ENCODE assay signal across 8 cellular contexts in the genomic region with DNA sequence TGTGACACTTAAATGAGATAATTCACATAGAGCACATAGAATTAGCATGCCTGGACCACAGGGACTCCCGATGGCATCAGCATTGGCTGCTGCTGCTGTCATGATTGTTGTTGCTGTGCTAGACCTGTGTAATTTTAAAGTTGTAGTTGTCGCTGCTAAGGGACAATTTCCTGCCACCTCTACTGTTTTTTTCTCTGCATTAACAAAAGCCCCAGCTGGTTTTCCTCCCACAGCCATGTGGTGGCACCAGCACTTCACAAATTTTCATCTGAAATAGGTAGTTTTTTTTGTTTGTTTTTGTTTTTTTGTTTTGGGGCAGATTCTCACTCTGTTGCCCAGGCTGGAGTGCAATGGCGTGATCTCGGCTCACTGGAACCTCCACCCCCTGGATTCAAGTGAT. TPM values are rescaled to one million over a fixed set of nuclear protein-coding genes. Genes with fewer than 3 reads are reported as not detected.
DNase-seq lines count a peak whose midpoint lies in the region; ATAC-seq, FAIRE-seq and TF ChIP-seq lines count a peak whose summit lies in the region.

No MANE protein-coding gene starts in this region.

- TF ChIP-seq CTCF in H1 (IDR thresholded peaks at IDR 0.05; ENCODE audit: control extremely low read depth in 1 of 3, insufficient read depth in 1 of 3, low read depth in 1 of 3, low read length in 3 of 3) = peak in 2 of 3 experiments; percentile 58 to 78; a peak in 3 of 4 replicates

- TF ChIP-seq EP300 in H1 (IDR thresholded peaks at IDR 0.05; ENCODE audit: borderline replicate concordance in 1 of 2, low read depth in 2 of 2, low read length in 2 of 2) = no peak

- no peak overlapping the region for H2AFZ ChIP-seq in H1 (ENCODE audit: low read length)

- TF ChIP-seq RAD21 in H1 (IDR thresholded peaks at IDR 0.05 in 1 of 2, conservative IDR thresholded peaks at IDR 0.05 in 1 of 2; ENCODE audit: low read depth in 2 of 2, low read length in 2 of 2) = peak; percentile 82 to 83

- H3K27me3 Mint-ChIP-seq in naive thymus-derived CD4-positive, alpha-beta T cell = peaks cover 0 to 8% (median 0%) of the 10 kb centered on the region in 5 donors

- H3K4ac ChIP-seq in H1 (replicated peaks; ENCODE audit: insufficient read length, low read depth, low read length) = no peak overlapping the region

- H3K27ac ChIP-seq in H1 (ENCODE audit: low read depth, low read length) = no peak overlapping the region
- no peak overlapping the region for H3K27ac ChIP-seq in naive thymus-derived CD4-positive, alpha-beta T cell (ENCODE audit: low read depth, low read length)

- CTCF ChIA-PET in H1 (lab: Charles Lee; ENCODE audit: partially characterized antibody) = interaction anchor here (0.6 to 13.7 kb wide), 27 partner anchors 8 to 374 kb away, joined by 3 to 128 read pairs (median 4); a partner anchor contains a TSS
- CTCF ChIA-PET in naive thymus-derived CD4-positive, alpha-beta T cell (lab: Charles Lee) = interaction anchor here (0.6 to 2.7 kb wide), 9 partner anchors 60 to 543 kb away, joined by 3 to 17 read pairs (median 3); no protein-coding TSS in a partner anchor

- H3K27ac Mint-ChIP-seq in naive thymus-derived CD4-positive, alpha-beta T cell = peak overlapping the region in 8 of 9 donors; percentile 14 to 85 (median 74)

- H3K4me3 Mint-ChIP-seq in naive thymus-derived CD4-positive, alpha-beta T cell = peak overlapping the region in 5 of 10 donors; percentile 10 to 53 (median 45)

- H2BK15ac ChIP-seq in H1 (ENCODE audit: low read length) = no peak overlapping the region

- no peak overlapping the region for H3K4me3 ChIP-seq in MG63
- H3K4me3 ChIP-seq in H1 (ENCODE audit: extremely low read depth in 1 of 4, insufficient read depth in 2 of 4, low read depth in 3 of 4, low read length in 4 of 4) = no peak overlapping the region
- no peak overlapping the region for H3K4me3 ChIP-seq in naive thymus-derived CD4-positive, alpha-beta T cell (ENCODE audit: low read length)

- no peak overlapping the region for H3K56ac ChIP-seq in H1 (replicated peaks; ENCODE audit: insufficient read length, low read depth, low read length)

- no peak for TF ChIP-seq POLR2A in H1 (IDR thresholded peaks at IDR 0.05; ENCODE audit: control extremely low read depth in 1 of 2, low read depth in 2 of 2, low read length in 2 of 2)

- peaks cover 10 to 24% (median 19%) of the 10 kb centered on the region in 7 donors for H3K4me1 Mint-ChIP-seq in naive thymus-derived CD4-positive, alpha-beta T cell

- POLR2A ChIA-PET in H1 (lab: Charles Lee; ENCODE audit: partially characterized antibody) = interaction anchor here (1.4 kb wide), 1 partner anchor 26 kb away, joined by 3 read pairs; no protein-coding TSS in a partner anchor
- POLR2A ChIA-PET in naive thymus-derived CD4-positive, alpha-beta T cell (lab: Charles Lee) = interaction anchor here (0.6 to 1.0 kb wide), 3 partner anchors 61 to 127 kb away, joined by 3 read pairs; no protein-coding TSS in a partner anchor

- peak; percentile 83 for DNase-seq in DMS53 (lab: John Stamatoyannopoulos, UW)
- DNase-seq in MG63 = peak; percentile 3
- peak; percentile 32 to 46 for DNase-seq in activated CD4-positive, alpha-beta T cell treated with anti-CD3 and anti-CD28 coated beads for 4 hours
- peak in 1 of 2 experiments; percentile 49 for DNase-seq in H1 (ENCODE audit: low read depth in 1 of 2, low spot score in 2 of 2)
- peak in 8 of 9 donors; percentile 34 to 79 (median 63) for DNase-seq in naive thymus-derived CD4-positive, alpha-beta T cell
- no peak for DNase-seq in GOT3 (lab: John Stamatoyannopoulos, UW)

- no peak overlapping the region for H3K18ac ChIP-seq in H1 (ENCODE audit: extremely low read depth, low read length)

- intact Hi-C loops in naive thymus-derived CD4-positive, alpha-beta T cell (cut with micrococcal nuclease) = loop anchor here (1.0 to 10.0 kb wide), 14 partner anchors 26 to 1454 kb away; a partner anchor contains a TSS

- H3K9ac ChIP-seq in H1 (replicated peaks in 1 of 4; ENCODE audit: extremely low read depth in 1 of 4, low read depth in 3 of 4, low read length in 3 of 4) = no peak overlapping the region; a peak in 1 of 7 replicates

- peak; percentile 36 for FAIRE-seq in H1 (lab: Jason Lieb, UNC)

- H4K8ac ChIP-seq in H1 (ENCODE audit: extremely low read depth, insufficient read depth, low read length) = no peak overlapping the region

- H3K9me3 Mint-ChIP-seq in naive thymus-derived CD4-positive, alpha-beta T cell = no peaks in the 10 kb centered on the region

- no peak overlapping the region for H2BK120ac ChIP-seq in H1 (replicated peaks; ENCODE audit: low read depth, low read length)

- H2BK20ac ChIP-seq in H1 (ENCODE audit: low read length) = no peak overlapping the region

- H3K4me2 ChIP-seq in H1 (ENCODE audit: insufficient read depth in 1 of 2, low read depth in 2 of 2, low read length in 2 of 2) = no peak overlapping the region

- no peak overlapping the region for H3K23ac ChIP-seq in H1 (ENCODE audit: insufficient read length)

- 53% methylated on average over 4 of the region's 4 CpGs; no CpG with 5 or more reads in 1 of the 2 experiments for WGBS in H1 (ENCODE audit: extremely low coverage in 1 of 2, insufficient coverage in 1 of 2, insufficient read length in 1 of 2, insufficient replicate concordance in 2 of 2, low coverage in 1 of 2, low lambda C conversion rate in 2 of 2, missing lambda C conversion rate in 1 of 2), 2 experiments

- no peak overlapping the region for H2BK5ac ChIP-seq in H1 (ENCODE audit: low read depth, low read length)

- H4K20me1 ChIP-seq in H1 (replicated peaks in 1 of 2; ENCODE audit: control insufficient read depth in 1 of 2, insufficient read depth in 2 of 2, low read length in 2 of 2) = no peaks in the 10 kb centered on the region

- H3K27me3 ChIP-seq in MG63 (no peaks in the 10 kb centered on the region), H1 (replicated peaks in 1 of 4; ENCODE audit: control insufficient read depth in 3 of 4, extremely low read depth in 1 of 4, insufficient read depth in 3 of 4, low read length in 3 of 4) (no peaks in the 10 kb centered on the region)
- H3K27me3 ChIP-seq in naive thymus-derived CD4-positive, alpha-beta T cell (ENCODE audit: control insufficient read depth in 2 of 2, insufficient read depth in 2 of 2, low read length in 2 of 2) = no peaks in the 10 kb centered on the region

- H2BK12ac ChIP-seq in H1 (ENCODE audit: low read depth, low read length) = no peak overlapping the region

- ATAC-seq in GM21367 (IDR thresholded peaks at IDR 0.05; ENCODE audit: unreplicated experiment) = peak; percentile 61
- peak; percentile 65 for ATAC-seq in naive thymus-derived CD4-positive, alpha-beta T cell
- ATAC-seq in HG02759 (IDR thresholded peaks at IDR 0.05; ENCODE audit: unreplicated experiment) = no peak

- no peak overlapping the region for H3K14ac ChIP-seq in H1 (ENCODE audit: insufficient read length)

- no peaks in the 10 kb centered on the region for H3K23me2 ChIP-seq in H1 (ENCODE audit: low read depth, low read length)

- H3K79me2 ChIP-seq in H1 (ENCODE audit: control insufficient read depth in 1 of 2, insufficient read depth in 2 of 2, low read length in 2 of 2) = no peaks in the 10 kb centered on the region

- no peaks in the 10 kb centered on the region for H3K4me1 ChIP-seq in H1 (replicated peaks in 1 of 4; ENCODE audit: control insufficient read depth in 3 of 4, insufficient read depth in 4 of 4, low read length in 3 of 4)
- H3K4me1 ChIP-seq in naive thymus-derived CD4-positive, alpha-beta T cell (ENCODE audit: control insufficient read depth in 2 of 2, insufficient read depth in 2 of 2, low read length in 2 of 2) = peaks cover 0 to 16% of the 10 kb centered on the region in 2 donors

- H4K5ac ChIP-seq in H1 (ENCODE audit: insufficient read length, low read depth, low read length) = no peak overlapping the region

- H3K79me1 ChIP-seq in H1 (ENCODE audit: low read depth, low read length) = no peaks in the 10 kb centered on the region

- H3K36me3 ChIP-seq in MG63 = no peaks in the 10 kb centered on the region
- no peaks in the 10 kb centered on the region for H3K36me3 ChIP-seq in H1 (ENCODE audit: control insufficient read depth in 2 of 4, insufficient read depth in 4 of 4, low read length in 3 of 4)
- H3K36me3 ChIP-seq in naive thymus-derived CD4-positive, alpha-beta T cell (ENCODE audit: control insufficient read depth in 2 of 3, insufficient read depth in 3 of 3, low read length in 3 of 3) = no peaks in the 10 kb centered on the region

- no peak overlapping the region for H4K91ac ChIP-seq in H1 (replicated peaks; ENCODE audit: insufficient read length, low read length)

- H3K36me3 Mint-ChIP-seq in naive thymus-derived CD4-positive, alpha-beta T cell = no peaks in the 10 kb centered on the region

- no peaks in the 10 kb centered on the region for H3K9me3 ChIP-seq in MG63
- no peaks in the 10 kb centered on the region for H3K9me3 ChIP-seq in H1 (ENCODE audit: insufficient read depth in 2 of 2, low read depth in 1 of 2, low read length in 1 of 2)
- H3K9me3 ChIP-seq in naive thymus-derived CD4-positive, alpha-beta T cell (ENCODE audit: control insufficient read depth in 2 of 3, low read length in 3 of 3) = no peaks in the 10 kb centered on the region

- no peak overlapping the region for H2AK5ac ChIP-seq in H1 (ENCODE audit: low read depth, low read length)

RNA-seq across cellular contexts. Expression of a gene that starts 25.4 kb away (rescaled TPM):
- 1.4 and 2.6 TPM in 2 replicates for total RNA-seq in MG63 (2014; rRNA removed; shearing (Covaris generic); ENCODE audit: low replicate concordance)
- 58.3 and 60.1 TPM in 2 replicates for total RNA-seq in H1 (2021; fragmentation: NEBNext Ultra II Directional; extraction: Animal tissue kit (Norgen Biotek cat#: 25700))
- polyA plus RNA-seq in H1 (2011; rRNA removed) = 9.7 and 13.4 TPM in 2 replicates
- polyA plus RNA-seq in H1 (2011; cell fraction: cytosol; rRNA removed) = 24.7 TPM
- polyA plus RNA-seq in H1 (2011; cell fraction: nucleus; rRNA removed) = 12.5 TPM
- polyA plus RNA-seq in H1 (2012, experiment 1 of 2) = 36.0 to 47.0 TPM (median 41.3 TPM) in 4 replicates
- 12.7 TPM for polyA plus RNA-seq in H1 (2012, experiment 2 of 2)
- 48.4 TPM for polyA plus RNA-seq in H1 (2013, experiment 1 of 2)
- 52.5 TPM for polyA plus RNA-seq in H1 (2013, experiment 2 of 2)
- 10.4 and 12.3 TPM in 2 replicates for polyA minus RNA-seq in H1 (2011; rRNA and poly(A)+ RNA removed)
- polyA minus RNA-seq in H1 (2011; cell fraction: cytosol; rRNA and poly(A)+ RNA removed) = 9.0 TPM
- 12.0 TPM for polyA minus RNA-seq in H1 (2011; cell fraction: nucleus; rRNA and poly(A)+ RNA removed)
- total RNA-seq in naive thymus-derived CD4-positive, alpha-beta T cell = 1 to 10 TPM; 5.6 to 9.7 (median 8.5) TPM
- polyA plus RNA-seq in naive thymus-derived CD4-positive, alpha-beta T cell = 10 to 100 TPM; 15.4 to 20.1 TPM

RNA-seq across cellular contexts. Expression of a gene that starts 26.4 kb away (rescaled TPM):
- not detected in 2 replicates for total RNA-seq in MG63 (2014; rRNA removed; shearing (Covaris generic); ENCODE audit: low replicate concordance)
- total RNA-seq in H1 (2021; fragmentation: NEBNext Ultra II Directional; extraction: Animal tissue kit (Norgen Biotek cat#: 25700)) = 3.5 and 5.2 TPM in 2 replicates
- 0.88 and 1.5 TPM in 2 replicates for polyA plus RNA-seq in H1 (2011; rRNA removed)
- polyA plus RNA-seq in H1 (2011; cell fraction: cytosol; rRNA removed) = 3.5 TPM
- polyA plus RNA-seq in H1 (2011; cell fraction: nucleus; rRNA removed) = 0.90 TPM
- polyA plus RNA-seq in H1 (2012, experiment 1 of 2) = 5.0 to 7.3 TPM (median 6.7 TPM) in 4 replicates
- polyA plus RNA-seq in H1 (2012, experiment 2 of 2) = 0.92 TPM
- 2.9 TPM for polyA plus RNA-seq in H1 (2013, experiment 1 of 2)
- 2.9 TPM for polyA plus RNA-seq in H1 (2013, experiment 2 of 2)
- 0.50 and 1.00 TPM in 2 replicates for polyA minus RNA-seq in H1 (2011; rRNA and poly(A)+ RNA removed)
- 0.88 TPM for polyA minus RNA-seq in H1 (2011; cell fraction: cytosol; rRNA and poly(A)+ RNA removed)
- polyA minus RNA-seq in H1 (2011; cell fraction: nucleus; rRNA and poly(A)+ RNA removed) = 0.70 TPM
- total RNA-seq in naive thymus-derived CD4-positive, alpha-beta T cell = not detected
- not detected for polyA plus RNA-seq in naive thymus-derived CD4-positive, alpha-beta T cell

RNA-seq across cellular contexts. Expression of a gene that starts 26.4 kb away (rescaled TPM):
- total RNA-seq in MG63 (2014; rRNA removed; shearing (Covaris generic); ENCODE audit: low replicate concordance) = not detected in 2 replicates
- total RNA-seq in H1 (2021; fragmentation: NEBNext Ultra II Directional; extraction: Animal tissue kit (Norgen Biotek cat#: 25700)) = 0.44 TPM in 1 of 2 replicates, not detected in the other
- polyA plus RNA-seq in H1 (2011; rRNA removed) = 0.11 TPM in 1 of 2 replicates, not detected in the other
- polyA plus RNA-seq in H1 (2011; cell fraction: cytosol; rRNA removed) = not detected
- not detected for polyA plus RNA-seq in H1 (2011; cell fraction: nucleus; rRNA removed)
- 0.33 to 0.61 TPM (median 0.58 TPM) in 3 of 4 replicates, not detected in the other for polyA plus RNA-seq in H1 (2012, experiment 1 of 2)
- not detected for polyA plus RNA-seq in H1 (2012, experiment 2 of 2)
- polyA plus RNA-seq in H1 (2013, experiment 1 of 2) = 0.22 TPM
- polyA plus RNA-seq in H1 (2013, experiment 2 of 2) = 0.63 TPM
- not detected in 2 replicates for polyA minus RNA-seq in H1 (2011; rRNA and poly(A)+ RNA removed)
- polyA minus RNA-seq in H1 (2011; cell fraction: cytosol; rRNA and poly(A)+ RNA removed) = not detected
- polyA minus RNA-seq in H1 (2011; cell fraction: nucleus; rRNA and poly(A)+ RNA removed) = not detected
- total RNA-seq in naive thymus-derived CD4-positive, alpha-beta T cell = not detected
- not detected for polyA plus RNA-seq in naive thymus-derived CD4-positive, alpha-beta T cell
